Comparison of ENCODE assay signal across 25 cellular contexts in the genomic region with DNA sequence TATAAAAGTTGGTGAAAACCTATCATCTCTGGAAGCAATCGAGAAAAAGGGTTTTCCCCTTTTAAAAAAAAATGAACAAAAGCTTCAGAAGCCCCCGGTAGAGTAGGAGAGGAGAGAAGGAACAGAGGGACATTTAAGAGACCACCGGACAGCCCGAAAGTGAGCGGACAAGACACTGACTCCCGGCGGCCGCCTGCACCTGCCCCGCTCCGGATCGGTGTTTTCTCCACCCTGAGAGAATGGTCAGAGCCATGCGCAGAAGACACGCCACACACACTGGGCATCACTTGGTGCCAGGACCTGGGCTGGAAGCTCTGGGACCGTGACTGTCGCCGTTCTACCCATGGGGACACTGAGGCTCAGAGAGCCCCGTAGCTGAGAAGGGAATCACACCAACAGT.
DNase-seq lines count a peak whose midpoint lies in the region; ATAC-seq, FAIRE-seq and TF ChIP-seq lines count a peak whose summit lies in the region.
"Had no signal": no experiment of that assay in that cellular context is flagged by ENCODE, and none has a peak within 500 bp of the region (broad histone marks: within the 10 kb centered on the region; RNA-seq: fewer than 3 reads in every experiment).

No MANE protein-coding gene starts in this region.

- H3K27ac ChIP-seq in H9 (ENCODE audit: insufficient read length, low read depth, low read length), result no peak overlapping the region
- H3K27ac ChIP-seq: 22Rv1; A549; BLaER1 treated with 17β-estradiol and CSF1 and Interleukin-3, amounts not matched to agents 10 nM and 100 nM; C4-2B had no signal

- no peaks in the 10 kb centered on the region for H3K4me1 ChIP-seq in H9 (ENCODE audit: insufficient read depth, low read length)
- H3K4me1 ChIP-seq: A549, Caco-2 had no signal

- peaks cover 2 to 28% (median 3%) of the 10 kb centered on the region in 3 experiments; a peak in 5 of 7 replicates for H3K36me3 Mint-ChIP-seq in H9 (ENCODE audit: insufficient read depth in 1 of 3, low read depth in 3 of 3)
- H3K36me3 Mint-ChIP-seq in activated T-helper 1 cell treated with anti-CD3 and anti-CD28 coated beads, Interleukin-12 subunit alpha, Interleukin-12 subunit beta, Interleukin-2, Interleukin-4 antibody, amounts not matched to agents 30 ng/mL and 10 ng/mL and 1 ng/mL, durations not matched to agents 14 hours and 24 hours and 36 hours (ENCODE audit: low read depth), result no peaks in the 10 kb centered on the region
- H3K36me3 Mint-ChIP-seq in nephron progenitor cell (ENCODE audit: low read depth), result peaks cover 8% of the 10 kb centered on the region
- peaks cover 59% of the 10 kb centered on the region for H3K36me3 Mint-ChIP-seq in stimulated activated memory B cell treated with anti-CD40 and anti-IgM and Interleukin-4, amounts not matched to agents 10 μg/mL and 1 μg/mL and 100 μg/mL, for 72 hours
- no peaks in the 10 kb centered on the region for H3K36me3 Mint-ChIP-seq in activated CD8-positive, alpha-beta T cell treated with anti-CD3 and anti-CD28 coated beads, Interleukin-2, amount 10 ng/mL, durations not matched to agents 7 days and 5 days (ENCODE audit: low read depth)
- H3K36me3 Mint-ChIP-seq: CD8-positive, alpha-beta T cell had no signal

- DNase-seq in H9 (no peak), nephron progenitor cell (no peak), DMS53 treated with DMSO at 0.1 percent for 48 hours (lab: John Stamatoyannopoulos, UW; ENCODE audit: unreplicated experiment) (no peak), HTR-8/SVneo (ENCODE audit: insufficient read length, low spot score) (no peak)
- no peak for DNase-seq in activated T-helper 1 cell treated with anti-CD3 and anti-CD28 coated beads, Interleukin-12 subunit alpha, Interleukin-12 subunit beta, Interleukin-2, Interleukin-4 antibody, amounts not matched to agents 30 ng/mL and 10 ng/mL and 1 ng/mL, durations not matched to agents 14 hours and 24 hours and 36 hours (ENCODE audit: low spot score)
- no peak for DNase-seq in activated CD8-positive, alpha-beta T cell treated with anti-CD3 and anti-CD28 coated beads, Interleukin-2, amount 10 ng/mL, durations not matched to agents 7 days and 5 days
- DNase-seq: AML-193; Caco-2; Calu3; CD4-positive, alpha-beta T cell; CD8-positive, alpha-beta T cell; DMS79; DND-41; EL; GDM1 had no signal

- H3K4me3 Mint-ChIP-seq in H9, result no peak overlapping the region
- H3K4me3 Mint-ChIP-seq in activated T-helper 1 cell treated with anti-CD3 and anti-CD28 coated beads, Interleukin-12 subunit alpha, Interleukin-12 subunit beta, Interleukin-2, Interleukin-4 antibody, amounts not matched to agents 30 ng/mL and 10 ng/mL and 1 ng/mL, durations not matched to agents 14 hours and 24 hours and 36 hours, result no peak overlapping the region
- no peak overlapping the region for H3K4me3 Mint-ChIP-seq in nephron progenitor cell
- H3K4me3 Mint-ChIP-seq in stimulated activated memory B cell treated with anti-CD40 and anti-IgM and Interleukin-4, amounts not matched to agents 10 μg/mL and 1 μg/mL and 100 μg/mL, for 72 hours, result no peak overlapping the region
- no peak overlapping the region for H3K4me3 Mint-ChIP-seq in activated CD8-positive, alpha-beta T cell treated with anti-CD3 and anti-CD28 coated beads, Interleukin-2, amount 10 ng/mL, durations not matched to agents 7 days and 5 days
- H3K4me3 Mint-ChIP-seq: B cell; CD4-positive, alpha-beta T cell; CD8-positive, alpha-beta T cell had no signal

- peaks cover 3 to 23% of the 10 kb centered on the region in 2 experiments; a peak in 3 of 4 replicates for H3K4me1 Mint-ChIP-seq in H9
- H3K4me1 Mint-ChIP-seq in activated T-helper 1 cell treated with anti-CD3 and anti-CD28 coated beads, Interleukin-12 subunit alpha, Interleukin-12 subunit beta, Interleukin-2, Interleukin-4 antibody, amounts not matched to agents 30 ng/mL and 10 ng/mL and 1 ng/mL, durations not matched to agents 14 hours and 24 hours and 36 hours (ENCODE audit: low read depth), result no peaks in the 10 kb centered on the region
- H3K4me1 Mint-ChIP-seq in nephron progenitor cell, result peaks cover 32% of the 10 kb centered on the region
- H3K4me1 Mint-ChIP-seq in stimulated activated memory B cell treated with anti-CD40 and anti-IgM and Interleukin-4, amounts not matched to agents 10 μg/mL and 1 μg/mL and 100 μg/mL, for 72 hours, result peaks cover 32% of the 10 kb centered on the region
- no peaks in the 10 kb centered on the region for H3K4me1 Mint-ChIP-seq in activated CD8-positive, alpha-beta T cell treated with anti-CD3 and anti-CD28 coated beads, Interleukin-2, amount 10 ng/mL, durations not matched to agents 7 days and 5 days (ENCODE audit: low read depth)

- no peak overlapping the region for H3K56ac ChIP-seq in H9 (ENCODE audit: insufficient read length, low read depth, low read length)

- H2BK120ac ChIP-seq in H9 (ENCODE audit: low read depth, low read length, poor library complexity, severe bottlenecking), result no peak overlapping the region

- peak overlapping the region in 2 of 3 experiments; percentile 48 to 52; a peak in 3 of 7 replicates for H3K27ac Mint-ChIP-seq in H9
- peak overlapping the region; percentile 2 for H3K27ac Mint-ChIP-seq in activated T-helper 1 cell treated with anti-CD3 and anti-CD28 coated beads, Interleukin-12 subunit alpha, Interleukin-12 subunit beta, Interleukin-2, Interleukin-4 antibody, amounts not matched to agents 30 ng/mL and 10 ng/mL and 1 ng/mL, durations not matched to agents 14 hours and 24 hours and 36 hours
- H3K27ac Mint-ChIP-seq in nephron progenitor cell, result peak overlapping the region; percentile 49
- H3K27ac Mint-ChIP-seq in stimulated activated memory B cell treated with anti-CD40 and anti-IgM and Interleukin-4, amounts not matched to agents 10 μg/mL and 1 μg/mL and 100 μg/mL, for 72 hours, result peak overlapping the region; percentile 67
- H3K27ac Mint-ChIP-seq in activated CD8-positive, alpha-beta T cell treated with anti-CD3 and anti-CD28 coated beads, Interleukin-2, amount 10 ng/mL, durations not matched to agents 7 days and 5 days, result no peak overlapping the region
- H3K27ac Mint-ChIP-seq: B cell; CD4-positive, alpha-beta T cell; CD8-positive, alpha-beta T cell had no signal

- H2BK12ac ChIP-seq in H9 (ENCODE audit: insufficient read length, low read depth, low read length), result no peak overlapping the region

- H3K14ac ChIP-seq in H9 (ENCODE audit: insufficient read depth, low read length), result no peak overlapping the region

- POLR2A ChIA-PET in activated CD8-positive, alpha-beta T cell treated with anti-CD3 and anti-CD28 coated beads, Interleukin-2, amount 10 ng/mL, durations not matched to agents 7 days and 5 days (lab: Charles Lee), result no interaction called here

- WGBS in H9 (ENCODE audit: extremely low coverage, insufficient read length, low lambda C conversion rate), result no CpG with 5 or more reads among the region's 17 CpGs

- H2AFZ ChIP-seq in H9 (ENCODE audit: low read length), result no peak overlapping the region

- H3K27me3 ChIP-seq in H9 (ENCODE audit: insufficient read depth, low read length), result no peaks in the 10 kb centered on the region
- H3K27me3 ChIP-seq: BLaER1 treated with 17β-estradiol and CSF1 and Interleukin-3, amounts not matched to agents 10 nM and 100 nM had no signal

- H3K79me2 ChIP-seq in H9 (ENCODE audit: insufficient read depth, low read length), result no peaks in the 10 kb centered on the region

- no peak overlapping the region for H2BK5ac ChIP-seq in H9 (ENCODE audit: insufficient read length, low read length)

- TF ChIP-seq CTCF in H9 (conservative IDR thresholded peaks at IDR 0.05) (no peak), nephron progenitor cell (IDR thresholded peaks at IDR 0.05) (no peak)

- H3K9ac ChIP-seq in H9 (ENCODE audit: extremely low read depth, insufficient read length, low read length), result no peak overlapping the region
- H3K9ac ChIP-seq: BLaER1 treated with 17β-estradiol and CSF1 and Interleukin-3, amounts not matched to agents 10 nM and 100 nM had no signal

- H3K23me2 ChIP-seq in H9 (ENCODE audit: insufficient read length, low read depth, low read length, poor library complexity, severe bottlenecking), result no peaks in the 10 kb centered on the region

- ATAC-seq in stimulated activated memory B cell treated with anti-CD40 and anti-IgM and Interleukin-4, amounts not matched to agents 10 μg/mL and 1 μg/mL and 100 μg/mL, for 72 hours, result no peak
- no peak for ATAC-seq in HG03469 (IDR thresholded peaks at IDR 0.05; ENCODE audit: unreplicated experiment)
- ATAC-seq in activated CD8-positive, alpha-beta T cell treated with anti-CD3 and anti-CD28 coated beads, Interleukin-2, amount 10 ng/mL, durations not matched to agents 7 days and 5 days, result no peak
- ATAC-seq: A549; CD8-positive, alpha-beta T cell had no signal

- H3K4ac ChIP-seq in H9 (ENCODE audit: low read depth, low read length), result no peak overlapping the region

- H2AK5ac ChIP-seq in H9 (ENCODE audit: insufficient read length, low read length), result no peak overlapping the region

- intact Hi-C loops in activated T-helper 1 cell treated with anti-CD3 and anti-CD28 coated beads, Interleukin-12 subunit alpha, Interleukin-12 subunit beta, Interleukin-2, Interleukin-4 antibody, amounts not matched to agents 30 ng/mL and 10 ng/mL and 1 ng/mL, durations not matched to agents 14 hours and 24 hours and 36 hours (cut with micrococcal nuclease), result no loop called here

- no peak overlapping the region for H3T11ph ChIP-seq in H9 (ENCODE audit: low read length)

- H4K20me1 ChIP-seq in H9 (ENCODE audit: control insufficient read depth, insufficient read depth, insufficient read length), result no peaks in the 10 kb centered on the region

- no peaks in the 10 kb centered on the region for H3K9me3 ChIP-seq in H9 (ENCODE audit: control insufficient read depth, low read depth, low read length)
- H3K9me3 ChIP-seq: A549; BLaER1 treated with 17β-estradiol and CSF1 and Interleukin-3, amounts not matched to agents 10 nM and 100 nM; Caco-2 had no signal

- H3K79me1 ChIP-seq in H9 (ENCODE audit: insufficient read depth, low read depth, low read length, poor library complexity, severe bottlenecking), result no peaks in the 10 kb centered on the region

- no peak overlapping the region for H2BK20ac ChIP-seq in H9 (ENCODE audit: low read depth, low read length, poor library complexity, severe bottlenecking)

- no peak overlapping the region for H4K8ac ChIP-seq in H9 (replicated peaks; ENCODE audit: insufficient read length, low read depth, low read length)

- no peak overlapping the region for H4K5ac ChIP-seq in H9 (ENCODE audit: insufficient read length, low read depth, low read length)

- no peak overlapping the region for H2BK15ac ChIP-seq in H9 (ENCODE audit: low read depth, low read length)

- H4K91ac ChIP-seq in H9 (ENCODE audit: insufficient read length, low read depth, low read length), result no peak overlapping the region

- no peak overlapping the region for H3K23ac ChIP-seq in H9 (ENCODE audit: insufficient read length, low read depth, low read length)

- no peak overlapping the region for H3K4me2 ChIP-seq in H9 (ENCODE audit: insufficient read depth, insufficient read length, low read length)
- H3K4me2 ChIP-seq: A549; BLaER1 treated with 17β-estradiol and CSF1 and Interleukin-3, amounts not matched to agents 10 nM and 100 nM had no signal

- H3K9me3 Mint-ChIP-seq in H9 (no peaks in the 10 kb centered on the region), nephron progenitor cell (no peaks in the 10 kb centered on the region)
- no peaks in the 10 kb centered on the region for H3K9me3 Mint-ChIP-seq in activated T-helper 1 cell treated with anti-CD3 and anti-CD28 coated beads, Interleukin-12 subunit alpha, Interleukin-12 subunit beta, Interleukin-2, Interleukin-4 antibody, amounts not matched to agents 30 ng/mL and 10 ng/mL and 1 ng/mL, durations not matched to agents 14 hours and 24 hours and 36 hours
- no peaks in the 10 kb centered on the region for H3K9me3 Mint-ChIP-seq in stimulated activated memory B cell treated with anti-CD40 and anti-IgM and Interleukin-4, amounts not matched to agents 10 μg/mL and 1 μg/mL and 100 μg/mL, for 72 hours
- no peaks in the 10 kb centered on the region for H3K9me3 Mint-ChIP-seq in activated CD8-positive, alpha-beta T cell treated with anti-CD3 and anti-CD28 coated beads, Interleukin-2, amount 10 ng/mL, durations not matched to agents 7 days and 5 days (ENCODE audit: insufficient read depth)
- H3K9me3 Mint-ChIP-seq: CD4-positive, alpha-beta T cell; CD8-positive, alpha-beta T cell had no signal

- no peaks in the 10 kb centered on the region; the same call in 1 of the 2 replicates for H3K27me3 Mint-ChIP-seq in H9 (ENCODE audit: low read depth)
- H3K27me3 Mint-ChIP-seq in activated T-helper 1 cell treated with anti-CD3 and anti-CD28 coated beads, Interleukin-12 subunit alpha, Interleukin-12 subunit beta, Interleukin-2, Interleukin-4 antibody, amounts not matched to agents 30 ng/mL and 10 ng/mL and 1 ng/mL, durations not matched to agents 14 hours and 24 hours and 36 hours (ENCODE audit: insufficient read depth), result no peaks in the 10 kb centered on the region
- peaks cover 6% of the 10 kb centered on the region for H3K27me3 Mint-ChIP-seq in nephron progenitor cell (ENCODE audit: low read depth, poor library complexity)
- H3K27me3 Mint-ChIP-seq in stimulated activated memory B cell treated with anti-CD40 and anti-IgM and Interleukin-4, amounts not matched to agents 10 μg/mL and 1 μg/mL and 100 μg/mL, for 72 hours, result no peaks in the 10 kb centered on the region
- no peaks in the 10 kb centered on the region for H3K27me3 Mint-ChIP-seq in activated CD8-positive, alpha-beta T cell treated with anti-CD3 and anti-CD28 coated beads, Interleukin-2, amount 10 ng/mL, durations not matched to agents 7 days and 5 days (ENCODE audit: low read depth)
- H3K27me3 Mint-ChIP-seq: B cell; CD4-positive, alpha-beta T cell had no signal

- CTCF ChIA-PET in activated CD8-positive, alpha-beta T cell treated with anti-CD3 and anti-CD28 coated beads, Interleukin-2, amount 10 ng/mL, durations not matched to agents 7 days and 5 days (lab: Charles Lee), result interaction anchor here (3.8 kb wide), 1 partner anchor 194 kb away, joined by 12 read pairs; no protein-coding TSS in a partner anchor

- no peak for FAIRE-seq in HTR-8/SVneo (lab: Jason Lieb, UNC)
- FAIRE-seq: A549, D721Med, GM12891, GM18507 had no signal

- no peak overlapping the region for H3K18ac ChIP-seq in H9 (ENCODE audit: insufficient read length, low read depth, low read length)
